In the genomic region with DNA sequence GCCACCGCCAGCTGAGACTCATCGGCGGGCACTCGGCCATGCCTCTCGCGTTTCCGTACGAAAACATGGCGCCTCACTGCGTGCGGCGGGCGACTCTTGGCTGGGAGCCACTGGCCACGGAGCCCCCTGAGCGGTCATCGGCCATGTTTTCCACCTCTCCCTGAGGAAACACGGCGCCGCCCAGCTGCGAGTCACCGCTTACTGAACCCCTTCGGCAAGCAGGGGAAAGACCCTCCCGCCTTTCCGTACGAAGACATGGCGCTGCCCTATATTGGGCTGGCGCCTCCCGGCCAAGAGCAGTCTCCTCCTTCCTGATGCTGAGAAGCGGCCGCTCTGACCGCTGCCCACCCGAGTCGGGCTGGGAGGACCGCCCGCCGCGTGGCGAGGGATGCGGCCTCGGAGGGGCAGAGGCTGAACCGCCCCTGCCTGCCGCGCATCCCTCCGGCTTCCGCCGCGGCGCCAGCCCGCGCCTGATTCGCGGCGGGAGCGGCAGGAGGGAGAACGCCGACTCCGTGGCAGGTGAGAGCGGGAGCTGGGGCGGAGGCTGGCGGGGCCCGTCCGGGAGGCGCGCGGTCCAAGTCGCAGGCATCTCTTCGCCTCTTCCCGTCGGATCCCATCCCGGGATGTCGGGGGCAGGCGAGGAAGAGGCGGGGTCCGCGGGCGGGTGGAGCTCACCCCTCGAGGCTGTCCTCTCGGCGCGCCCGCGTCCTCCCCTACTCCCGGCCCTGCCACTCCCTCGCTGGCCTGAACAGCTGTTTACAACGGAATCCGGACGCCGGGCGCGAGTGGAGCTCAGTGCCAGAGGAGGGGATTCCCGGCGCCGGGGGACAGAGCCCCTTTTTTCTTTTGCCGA, we compare ENCODE assay signal across 8 cellular contexts. TPM values are rescaled to one million over a fixed set of nuclear protein-coding genes. Genes with fewer than 3 reads are reported as not detected.
DNase-seq lines count a peak whose midpoint lies in the region; ATAC-seq and TF ChIP-seq lines count a peak whose summit lies in the region.

A gene with protein sequence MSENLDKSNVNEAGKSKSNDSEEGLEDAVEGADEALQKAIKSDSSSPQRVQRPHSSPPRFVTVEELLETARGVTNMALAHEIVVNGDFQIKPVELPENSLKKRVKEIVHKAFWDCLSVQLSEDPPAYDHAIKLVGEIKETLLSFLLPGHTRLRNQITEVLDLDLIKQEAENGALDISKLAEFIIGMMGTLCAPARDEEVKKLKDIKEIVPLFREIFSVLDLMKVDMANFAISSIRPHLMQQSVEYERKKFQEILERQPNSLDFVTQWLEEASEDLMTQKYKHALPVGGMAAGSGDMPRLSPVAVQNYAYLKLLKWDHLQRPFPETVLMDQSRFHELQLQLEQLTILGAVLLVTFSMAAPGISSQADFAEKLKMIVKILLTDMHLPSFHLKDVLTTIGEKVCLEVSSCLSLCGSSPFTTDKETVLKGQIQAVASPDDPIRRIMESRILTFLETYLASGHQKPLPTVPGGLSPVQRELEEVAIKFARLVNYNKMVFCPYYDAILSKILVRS (plus strand): TSS at position 299 of the 853 bp plus-strand sequence. CDS start 4,202 bp downstream, outside the sequence.

- 0% methylated on average over 11 of the region's 94 CpGs for WGBS in right lobe of liver (ENCODE audit: insufficient coverage, low coverage, low lambda C conversion rate, missing lambda C conversion rate)

- no peaks in the 10 kb centered on the region for H3K9me3 ChIP-seq in right lobe of liver

- H3K36me3 ChIP-seq in right lobe of liver = peaks cover 0 to 2% (median 0%) of the 10 kb centered on the region in 4 donors

- ATAC-seq in GM19372 (IDR thresholded peaks at IDR 0.05; ENCODE audit: low read depth, unreplicated experiment) (peak; percentile 76), HG03520 (IDR thresholded peaks at IDR 0.05; ENCODE audit: unreplicated experiment) (peak; percentile 79), right lobe of liver (peak; percentile 77 to 91 (median 89))

- intact Hi-C loops in right lobe of liver (cut with DNase I) = no loop called here

- DNase-seq in CD1c-positive myeloid dendritic cell (ENCODE audit: extremely low spot score) (peak; percentile 75), NCI-H69 (lab: John Stamatoyannopoulos, UW) (peak; percentile 97), ecto neural progenitor cell (ENCODE audit: low spot score) (peak; percentile 95), right lobe of liver (peak; percentile 93 to 94 (median 94))
- peak; percentile 83 to 88 for DNase-seq in activated CD4-positive, alpha-beta T cell treated with anti-CD3 and anti-CD28 coated beads, Interleukin-2, amount 50 U/mL, for 48 hours
- peak; percentile 75 to 80 for DNase-seq in stimulated activated CD4-positive, alpha-beta T cell treated with anti-CD3 and anti-CD28 coated beads, Interleukin-4, amount 100 ng/mL, for 48 hours (ENCODE audit: low read depth in 2 of 2)

- peak within 1 kb of the TSS; percentile 98 to 99 (median 99) for H3K27ac ChIP-seq in right lobe of liver

- TF ChIP-seq CTCF in right lobe of liver (IDR thresholded peaks at IDR 0.05) = no peak

- H3K27me3 ChIP-seq in right lobe of liver = no peaks in the 10 kb centered on the region

- TF ChIP-seq POLR2A in right lobe of liver (IDR thresholded peaks at IDR 0.05) = peak; percentile 49

- H3K4me1 ChIP-seq in right lobe of liver = peaks cover 0 to 7% (median 3%) of the 10 kb centered on the region in 4 donors

- peak within 1 kb of the TSS; percentile 90 to 99 (median 91) for H3K4me3 ChIP-seq in right lobe of liver

RNA-seq across cellular contexts. Expression of the gene that starts here (rescaled TPM):
- 10 to 100 TPM in 2 of 6 experiments, 1 to 10 TPM in 4; 3.3 to 13.6 (median 6.6) TPM for total RNA-seq in right lobe of liver

Comparison
In these comparisons a context has a peak if more than half of its experiments do, and no peak if none do; other contexts are left out.
1. Peak in every context shown above with its lines: DNase-seq, ATAC-seq, H3K4me3 ChIP-seq and H3K27ac ChIP-seq.